ENCODE assay signal across 8 cellular contexts in the genomic region with DNA sequence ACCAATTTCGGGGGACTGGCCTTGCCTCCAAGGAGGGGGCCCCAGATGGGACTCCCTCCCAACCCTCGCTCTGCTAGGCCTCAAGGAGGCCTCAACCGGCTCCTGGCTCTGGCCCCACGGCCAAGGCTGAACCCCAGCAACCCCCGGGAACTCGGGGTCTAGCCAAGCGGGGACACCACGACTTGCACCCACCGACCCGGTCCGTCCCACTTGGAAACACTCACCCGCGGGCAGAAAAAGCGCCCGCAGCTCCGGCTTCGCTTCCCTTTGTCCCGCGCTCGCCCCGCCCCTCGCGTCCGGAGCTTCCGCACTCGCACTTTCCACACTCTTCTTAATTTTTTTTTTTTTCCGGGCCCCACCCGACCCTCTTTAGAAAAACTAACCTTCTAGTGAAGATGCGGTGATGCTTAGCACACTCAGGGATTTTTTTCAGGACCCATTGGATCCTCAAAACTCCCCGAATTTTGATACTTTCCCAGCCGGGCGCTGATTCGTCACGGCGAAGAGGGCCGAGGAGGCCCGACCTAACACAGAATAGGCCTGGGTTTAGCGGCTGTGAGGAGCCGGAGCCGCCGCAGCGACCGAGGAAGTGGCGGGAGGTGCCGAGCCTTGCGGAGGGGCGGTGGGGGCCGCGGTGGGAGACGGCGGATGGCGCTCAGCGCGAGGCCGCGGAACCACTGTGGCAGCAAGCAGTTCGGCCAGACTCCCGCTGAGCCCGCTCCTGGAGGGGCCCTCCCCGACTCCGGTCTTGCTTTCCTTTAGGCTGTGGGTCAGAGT. TPM values are rescaled to one million over a fixed set of nuclear protein-coding genes. Genes with fewer than 3 reads are reported as not detected.
DNase-seq lines count a peak whose midpoint lies in the region; ATAC-seq and TF ChIP-seq lines count a peak whose summit lies in the region.

SMARCE1 (minus strand) TSS at position 270 of the 777 bp plus-strand sequence. CDS start 2,016 bp downstream, outside the sequence.

- H3K9me3 ChIP-seq in KOPT-K1 (ENCODE audit: insufficient read depth, low read length, poor library complexity, severe bottlenecking) = no peaks in the 10 kb centered on the region
- no peaks in the 10 kb centered on the region for H3K9me3 ChIP-seq in SJCRH30 (replicated peaks)

- peak within 1 kb of the TSS; percentile 87 for H3K27ac Mint-ChIP-seq in Calu3 (ENCODE audit: unreplicated experiment)
- H3K27ac Mint-ChIP-seq in neural crest cell (ENCODE audit: unreplicated experiment) = peak within 1 kb of the TSS; percentile 99
- peak within 1 kb of the TSS; percentile 100 for H3K27ac Mint-ChIP-seq in stimulated activated naive CD8-positive, alpha-beta T cell treated with anti-CD3 and anti-CD28 coated beads, Interleukin-15, amount 100 ng/mL, for 72 hours

- H3K4me1 Mint-ChIP-seq in Calu3 (ENCODE audit: low read depth, unreplicated experiment) = peaks cover 29% of the 10 kb centered on the region
- H3K4me1 Mint-ChIP-seq in neural crest cell = peaks cover 44% of the 10 kb centered on the region
- peaks cover 41% of the 10 kb centered on the region for H3K4me1 Mint-ChIP-seq in stimulated activated naive CD8-positive, alpha-beta T cell treated with anti-CD3 and anti-CD28 coated beads, Interleukin-15, amount 100 ng/mL, for 72 hours

- H3K27me3 ChIP-seq in SJCRH30 = no peaks in the 10 kb centered on the region

- H3K4me1 ChIP-seq in SJCRH30 = peaks cover 6% of the 10 kb centered on the region

- H3K36me3 Mint-ChIP-seq in Calu3 (ENCODE audit: insufficient read depth, unreplicated experiment) (peaks cover 62% of the 10 kb centered on the region), neural crest cell (ENCODE audit: low read depth) (peaks cover 5% of the 10 kb centered on the region)

- H3K4me3 ChIP-seq in SJCRH30 = peak within 1 kb of the TSS; percentile 96
- peak within 1 kb of the TSS; percentile 87 to 90 for H3K4me3 ChIP-seq in foreskin fibroblast (ENCODE audit: low read depth in 1 of 2, low read length in 2 of 2)

- no TSS peak for BruUV-seq in Calu3 (replicated peaks; lab: Mats Ljungman, UMichigan)

- peak within 1 kb of the TSS; percentile 74 for H3K4me3 Mint-ChIP-seq in Calu3 (ENCODE audit: low read depth, unreplicated experiment)
- peak within 1 kb of the TSS; percentile 91 for H3K4me3 Mint-ChIP-seq in neural crest cell
- peak within 1 kb of the TSS; percentile 98 to 99 for H3K4me3 Mint-ChIP-seq in stimulated activated naive CD8-positive, alpha-beta T cell treated with anti-CD3 and anti-CD28 coated beads, Interleukin-15, amount 100 ng/mL, for 72 hours

- H3K27ac ChIP-seq in KOPT-K1 (ENCODE audit: low read depth, low read length, poor library complexity, severe bottlenecking) = peak within 1 kb of the TSS; percentile 95
- peak within 1 kb of the TSS; percentile 98 for H3K27ac ChIP-seq in SJCRH30

- H3K36me3 ChIP-seq in KOPT-K1 (ENCODE audit: insufficient read depth, low read length) (peaks cover 35% of the 10 kb centered on the region), SJCRH30 (peaks cover 18% of the 10 kb centered on the region)

- intact Hi-C loops in Calu3 (cut with micrococcal nuclease; ENCODE audit: unreplicated experiment) = loop anchor here (1.0 kb wide), 4 partner anchors 17 to 80 kb away; no protein-coding TSS in a partner anchor

- TF ChIP-seq CTCF in Calu3 (IDR thresholded peaks at IDR 0.05; ENCODE audit: unreplicated experiment) (no peak), foreskin fibroblast (IDR thresholded peaks at IDR 0.05; ENCODE audit: low read depth, low read length) (no peak), neural crest cell (conservative IDR thresholded peaks at IDR 0.05) (no peak)

- ATAC-seq in GM21576 (IDR thresholded peaks at IDR 0.05; ENCODE audit: unreplicated experiment) = peak; percentile 55
- ATAC-seq in stimulated activated naive CD8-positive, alpha-beta T cell treated with anti-CD3 and anti-CD28 coated beads, Interleukin-15, amount 100 ng/mL, for 72 hours = peak; percentile 89

- CTCF ChIA-PET in Calu3 (lab: Charles Lee) = interaction anchor here (0.6 to 16.4 kb wide), 45 partner anchors 8 to 1024 kb away, joined by 3 to 217 read pairs (median 5); partner anchors contain the start of genes KRT222, PGAP3 and PSMD3

- DNase-seq in Calu3 (peak; percentile 98), SJCRH30 (peak; percentile 73 to 81), activated gamma-delta T cell treated with Interleukin-2 at 50 U/mL for 16 hours (peak; percentile 67), foreskin fibroblast (peak; percentile 55 to 81), neural crest cell (ENCODE audit: low read depth, low spot score) (peak; percentile 69)
- peak; percentile 81 for DNase-seq in stimulated activated naive CD8-positive, alpha-beta T cell treated with anti-CD3 and anti-CD28 coated beads, Interleukin-15, amount 100 ng/mL, for 72 hours

- H3K9me3 Mint-ChIP-seq in Calu3 (ENCODE audit: low read depth, unreplicated experiment) (no peaks in the 10 kb centered on the region), neural crest cell (no peaks in the 10 kb centered on the region)
- H3K9me3 Mint-ChIP-seq in stimulated activated naive CD8-positive, alpha-beta T cell treated with anti-CD3 and anti-CD28 coated beads, Interleukin-15, amount 100 ng/mL, for 72 hours = no peaks in the 10 kb centered on the region

- H3K27me3 Mint-ChIP-seq in Calu3 (ENCODE audit: unreplicated experiment) (no peaks in the 10 kb centered on the region), neural crest cell (ENCODE audit: low read depth) (no peaks in the 10 kb centered on the region)
- H3K27me3 Mint-ChIP-seq in stimulated activated naive CD8-positive, alpha-beta T cell treated with anti-CD3 and anti-CD28 coated beads, Interleukin-15, amount 100 ng/mL, for 72 hours = no peaks in the 10 kb centered on the region

RNA-seq across cellular contexts. Expression of gene SMARCE1, which starts in this region (rescaled TPM):
- total RNA-seq in Calu3 (2022) = 755 and 768 TPM in 2 replicates
- total RNA-seq in SJCRH30 (2014; rRNA removed; shearing (Covaris generic)) = 129 and 139 TPM in 2 replicates
- 205 and 240 TPM in 2 replicates for total RNA-seq in neural crest cell

Comparison
In these comparisons a context has a peak if more than half of its experiments do, and no peak if none do; other contexts are left out.
1. Peak in every context shown above with its lines: DNase-seq, ATAC-seq, H3K4me3 ChIP-seq and H3K27ac ChIP-seq.